22 cellular contexts compared by ENCODE assay signal in genomic region chr16:85049864-85050263, GRCh38.
"Had no signal": no experiment of that assay in that cellular context is flagged by ENCODE, and none has a peak within 500 bp of the region (broad histone marks: within the 10 kb centered on the region; RNA-seq: fewer than 3 reads in every experiment).

No MANE protein-coding gene starts in this region.

- H3K4me3 Mint-ChIP-seq: activated CD4-positive, alpha-beta memory T cell treated with anti-CD3 and anti-CD28 coated beads, Interleukin-2, amount 10 ng/mL, durations not matched to agents 7 days and 5 days; activated CD4-positive, alpha-beta T cell treated with anti-CD3 and anti-CD28 coated beads, Interleukin-2, amount 10 ng/mL, durations not matched to agents 24 days and 14 days; activated naive CD4-positive, alpha-beta T cell treated with anti-CD3 and anti-CD28 coated beads, Interleukin-2, amount 50 U/mL, for 24 hours; effector memory CD8-positive, alpha-beta T cell; memory B cell; neural crest cell; T-helper 17 cell had no signal

- H3K9me3 ChIP-seq: gastroesophageal sphincter, psoas muscle, testis had no signal

- H3K27me3 Mint-ChIP-seq: activated CD4-positive, alpha-beta T cell treated with anti-CD3 and anti-CD28 coated beads, Interleukin-2, amount 10 ng/mL, durations not matched to agents 24 days and 14 days; activated naive CD4-positive, alpha-beta T cell treated with anti-CD3 and anti-CD28 coated beads, Interleukin-2, amount 50 U/mL, for 24 hours; effector memory CD8-positive, alpha-beta T cell; T-helper 17 cell had no signal

- H3K4me3 ChIP-seq: coronary artery, gastroesophageal sphincter, hepatocyte, psoas muscle, testis had no signal

- ATAC-seq: activated CD4-positive, CD25-positive, alpha-beta regulatory T cell treated with anti-CD3 and anti-CD28 coated beads, Interleukin-2, amount 50 U/mL, for 24 hours; effector memory CD8-positive, alpha-beta T cell; naive thymus-derived CD8-positive, alpha-beta T cell; T-helper 17 cell had no signal

- H3K27ac ChIP-seq: coronary artery, gastroesophageal sphincter, parathyroid adenoma, psoas muscle, WERI-Rb-1 had no signal

- H3K27ac Mint-ChIP-seq: activated CD4-positive, alpha-beta memory T cell treated with anti-CD3 and anti-CD28 coated beads, Interleukin-2, amount 10 ng/mL, durations not matched to agents 7 days and 5 days; activated CD4-positive, alpha-beta T cell treated with anti-CD3 and anti-CD28 coated beads, Interleukin-2, amount 10 ng/mL, durations not matched to agents 24 days and 14 days; activated naive CD4-positive, alpha-beta T cell treated with anti-CD3 and anti-CD28 coated beads, Interleukin-2, amount 50 U/mL, for 24 hours; activated T-helper 2 cell treated with anti-CD3 and anti-CD28 coated beads, Interferon-gamma antibody, Interleukin-2, Interleukin-4, amounts not matched to agents 10 μg/mL and 5 μg/mL and 100 μg/mL, durations not matched to agents 14 hours and 24 hours and 36 hours; memory B cell; T-helper 17 cell had no signal

- H2AFZ ChIP-seq: hepatocyte, parathyroid adenoma had no signal

- H3K9ac ChIP-seq: parathyroid adenoma had no signal

- H3K36me3 Mint-ChIP-seq: memory B cell had no signal

- DNase-seq: activated CD4-positive, alpha-beta memory T cell treated with anti-CD3 and anti-CD28 coated beads, Interleukin-2, amount 10 ng/mL, durations not matched to agents 7 days and 5 days; activated CD4-positive, alpha-beta T cell treated with anti-CD3 and anti-CD28 coated beads, Interleukin-2, amount 10 ng/mL, durations not matched to agents 24 days and 14 days; anterior cingulate cortex; effector memory CD8-positive, alpha-beta T cell; erythroblast; midbrain; naive thymus-derived CD8-positive, alpha-beta T cell; occipital lobe; stimulated activated CD4-positive, alpha-beta T cell treated with anti-CD3 and anti-CD28 coated beads, Interleukin-2, amount 100 ng/mL, for 48 hours; T-helper 17 cell; testis; WERI-Rb-1 had no signal

- H3K9me3 Mint-ChIP-seq: activated CD4-positive, alpha-beta memory T cell treated with anti-CD3 and anti-CD28 coated beads, Interleukin-2, amount 10 ng/mL, durations not matched to agents 7 days and 5 days; activated CD4-positive, alpha-beta T cell treated with anti-CD3 and anti-CD28 coated beads, Interleukin-2, amount 10 ng/mL, durations not matched to agents 24 days and 14 days; activated naive CD4-positive, alpha-beta T cell treated with anti-CD3 and anti-CD28 coated beads, Interleukin-2, amount 50 U/mL, for 24 hours; activated T-helper 2 cell treated with anti-CD3 and anti-CD28 coated beads, Interferon-gamma antibody, Interleukin-2, Interleukin-4, amounts not matched to agents 10 μg/mL and 5 μg/mL and 100 μg/mL, durations not matched to agents 14 hours and 24 hours and 36 hours; effector memory CD8-positive, alpha-beta T cell; memory B cell; naive thymus-derived CD8-positive, alpha-beta T cell; neural crest cell had no signal

- H3K36me3 ChIP-seq: WERI-Rb-1 had no signal

- H3K4me1 Mint-ChIP-seq: neural crest cell had no signal

- H3K27me3 ChIP-seq: gastroesophageal sphincter, hepatocyte, testis had no signal
